10 cellular contexts compared by ENCODE assay signal in the genomic region with DNA sequence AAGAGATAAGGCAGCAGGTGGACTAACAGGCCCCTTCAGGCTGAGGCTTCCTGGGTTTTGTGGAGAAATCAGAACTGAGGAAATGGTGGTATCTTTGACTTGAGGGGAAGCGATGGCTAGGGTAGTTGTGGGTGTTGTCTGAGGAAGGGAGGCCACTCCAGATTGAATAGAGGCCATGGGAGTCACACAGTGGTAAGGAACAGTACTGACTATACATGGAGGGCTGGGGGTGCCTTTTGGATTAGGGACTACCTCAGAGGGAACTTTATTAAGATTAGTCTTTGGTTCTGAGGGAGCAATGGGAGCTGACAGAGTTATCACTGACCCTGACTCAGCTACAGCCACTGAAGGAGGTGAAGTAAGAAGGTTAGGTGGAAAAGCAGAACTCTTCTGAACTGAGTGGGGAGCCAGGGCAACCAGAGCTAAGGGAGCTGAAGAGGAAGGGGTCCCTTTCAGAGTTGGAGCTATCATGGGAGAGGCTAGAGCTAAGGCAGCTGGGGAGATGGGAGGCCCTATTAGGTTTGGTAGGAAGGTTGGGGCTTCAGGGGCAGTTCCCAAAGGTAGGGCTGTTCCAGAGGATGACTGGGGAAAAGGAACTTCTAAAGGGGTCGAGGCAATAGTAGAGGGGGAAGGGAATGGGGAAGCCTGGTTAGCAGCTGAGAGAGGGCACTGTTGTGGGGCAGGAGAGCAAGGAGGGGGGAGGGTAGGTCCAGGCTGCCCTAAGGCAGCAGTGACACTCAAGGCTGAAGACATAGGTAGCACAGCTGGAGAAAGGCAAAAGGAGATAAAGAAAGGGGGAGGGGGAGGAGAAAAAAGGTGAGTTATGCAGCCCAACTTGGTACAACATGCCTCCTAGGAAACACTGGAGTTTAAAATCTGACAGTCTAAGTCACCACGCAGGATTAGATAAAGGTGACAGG. TPM values are rescaled to one million over a fixed set of nuclear protein-coding genes. Genes with fewer than 3 reads are reported as not detected.
A peak's percentile ranks its signal among the peaks of the same experiment; 100 is the strongest.
DNase-seq lines count a peak whose midpoint lies in the region; ATAC-seq and TF ChIP-seq lines count a peak whose summit lies in the region.
"Had no signal": no experiment of that assay in that cellular context is flagged by ENCODE, and none has a peak within 500 bp of the region (broad histone marks: within the 10 kb centered on the region; RNA-seq: fewer than 3 reads in every experiment).

No MANE protein-coding gene starts in this region.

- peaks cover 24% of the 10 kb centered on the region for H3F3A ChIP-seq in smooth muscle cell (ENCODE audit: low read depth)

- ATAC-seq in Panc1 (no peak), HG02938 (IDR thresholded peaks at IDR 0.05; ENCODE audit: unreplicated experiment) (no peak), GM21786 (IDR thresholded peaks at IDR 0.05; ENCODE audit: unreplicated experiment) (no peak)

- no peak for TF ChIP-seq CTCF in Panc1 (IDR thresholded peaks at IDR 0.05)
- no peak for TF ChIP-seq CTCF in smooth muscle cell (IDR thresholded peaks at IDR 0.05; ENCODE audit: borderline replicate concordance, insufficient read depth, poor library complexity, severe bottlenecking)

- H3K27ac ChIP-seq in Panc1 (ENCODE audit: low read length), result peak overlapping the region; percentile 44
- peak overlapping the region; percentile 89 for H3K27ac ChIP-seq in smooth muscle cell (ENCODE audit: low read depth)

- H3K27me3 Mint-ChIP-seq in T-helper 1 cell treated with Interleukin-12 subunit alpha and Interleukin-12 subunit beta and Interleukin-4 antibody, amounts not matched to agents 30 μg/mL and 1 μg/mL, for 36 hours (ENCODE audit: low read depth), result no peaks in the 10 kb centered on the region

- H3K9me3 Mint-ChIP-seq in T-helper 1 cell treated with Interleukin-12 subunit alpha and Interleukin-12 subunit beta and Interleukin-4 antibody, amounts not matched to agents 30 μg/mL and 1 μg/mL, for 36 hours, result no peaks in the 10 kb centered on the region

- H3K36me3 Mint-ChIP-seq in T-helper 1 cell treated with Interleukin-12 subunit alpha and Interleukin-12 subunit beta and Interleukin-4 antibody, amounts not matched to agents 30 μg/mL and 1 μg/mL, for 36 hours (ENCODE audit: low read depth), result peaks cover 68% of the 10 kb centered on the region

- peaks cover 58% of the 10 kb centered on the region for H3K4me1 ChIP-seq in Panc1 (ENCODE audit: control insufficient read depth, insufficient read depth, low read length)
- peaks cover 47% of the 10 kb centered on the region for H3K4me1 ChIP-seq in smooth muscle cell (ENCODE audit: low read depth)

- no peaks in the 10 kb centered on the region for H3K9me3 ChIP-seq in Panc1 (ENCODE audit: control insufficient read depth, insufficient read depth, low read depth, low read length)
- H3K9me3 ChIP-seq in smooth muscle cell (replicated peaks; ENCODE audit: low read depth), result no peaks in the 10 kb centered on the region
- H3K9me3 ChIP-seq in MG63, result no peaks in the 10 kb centered on the region

- peak overlapping the region; percentile 67 for H3K27ac Mint-ChIP-seq in T-helper 1 cell treated with Interleukin-12 subunit alpha and Interleukin-12 subunit beta and Interleukin-4 antibody, amounts not matched to agents 30 μg/mL and 1 μg/mL, for 36 hours

- no peak overlapping the region; a peak in 1 of 4 replicates for H3K4me3 ChIP-seq in Panc1 (ENCODE audit: low read depth in 2 of 2, low read length in 2 of 2)
- H3K4me3 ChIP-seq in smooth muscle cell, result no peak overlapping the region
- no peak overlapping the region for H3K4me3 ChIP-seq in MG63

- CTCF ChIA-PET in Panc1 (lab: Charles Lee), result no interaction called here

- POLR2A ChIA-PET in Panc1 (lab: Charles Lee), result interaction anchor here (0.7 kb wide), 1 partner anchor 75 kb away, joined by 7 read pairs; the partner anchor contains the start of gene ATP5F1B

- no peak for TF ChIP-seq POLR2A in erythroblast (IDR thresholded peaks at IDR 0.05; ENCODE audit: low read length)

- intact Hi-C loops in Panc1 (cut with micrococcal nuclease; ENCODE audit: unreplicated experiment), result no loop called here

- 76% methylated on average over 3 of the region's 3 CpGs for WGBS in smooth muscle cell (ENCODE audit: low lambda C conversion rate)

- peaks cover 67% of the 10 kb centered on the region for H3K4me1 Mint-ChIP-seq in T-helper 1 cell treated with Interleukin-12 subunit alpha and Interleukin-12 subunit beta and Interleukin-4 antibody, amounts not matched to agents 30 μg/mL and 1 μg/mL, for 36 hours (ENCODE audit: low read depth)

- H3K79me2 ChIP-seq in smooth muscle cell (ENCODE audit: low read depth), result peaks cover 80% of the 10 kb centered on the region

- no TSS peak for BruUV-seq in Panc1 (replicated peaks; lab: Mats Ljungman, UMichigan)

- DNase-seq in T-helper 1 cell, result no peak
- no peak for DNase-seq in Panc1 (ENCODE audit: low read depth, low spot score)
- peak; percentile 32 to 40 for DNase-seq in erythroblast (lab: John Stamatoyannopoulos, UW)
- DNase-seq in smooth muscle cell (lab: John Stamatoyannopoulos, UW; ENCODE audit: unreplicated experiment), result no peak
- no peak for DNase-seq in MG63
- DNase-seq: ACHN, NCI-H1930 had no signal

- in situ Hi-C loops in Panc1 (cut with HindIII; ENCODE audit: low pct_unique_long_range_greater_than_20kb, low sequenced_read_pairs), result no loop called here

- H3K36me3 ChIP-seq in Panc1 (ENCODE audit: control insufficient read depth, insufficient read depth, low read length) (peaks cover 27% of the 10 kb centered on the region), smooth muscle cell (ENCODE audit: low read depth) (no peaks in the 10 kb centered on the region), MG63 (peaks cover 74% of the 10 kb centered on the region)

- peak overlapping the region; percentile 23 for H3K9ac ChIP-seq in smooth muscle cell (ENCODE audit: low read depth)

- H3K27me3 ChIP-seq in Panc1 (ENCODE audit: control insufficient read depth, insufficient read depth, low read length) (no peaks in the 10 kb centered on the region), smooth muscle cell (ENCODE audit: low read depth) (no peaks in the 10 kb centered on the region), MG63 (no peaks in the 10 kb centered on the region)

- peak overlapping the region; percentile 42 for H3K4me3 Mint-ChIP-seq in T-helper 1 cell treated with Interleukin-12 subunit alpha and Interleukin-12 subunit beta and Interleukin-4 antibody, amounts not matched to agents 30 μg/mL and 1 μg/mL, for 36 hours

- no peak overlapping the region for H2AFZ ChIP-seq in smooth muscle cell (ENCODE audit: low read depth)

- H4K20me1 ChIP-seq in smooth muscle cell (ENCODE audit: low read depth), result peaks cover 87% of the 10 kb centered on the region

- peak overlapping the region; percentile 95 for H3K4me2 ChIP-seq in smooth muscle cell

RNA-seq across cellular contexts. Expression of gene NACA, which starts 4.1 kb away (rescaled TPM):
- total RNA-seq in Panc1 (2021; ENCODE audit: unreplicated experiment), result 716 TPM
- 1,029 TPM for polyA plus RNA-seq in Panc1 (2012; ENCODE audit: insufficient read length)
- total RNA-seq in smooth muscle cell, result 906 and 1,062 TPM in 2 replicates
- 625 and 713 TPM in 2 replicates for polyA plus RNA-seq in smooth muscle cell
- 1,715 and 2,709 TPM in 2 replicates for total RNA-seq in MG63 (2014; rRNA removed; shearing (Covaris generic); ENCODE audit: low replicate concordance)

RNA-seq across cellular contexts. Expression of gene PRIM1, which starts 31.2 kb away (rescaled TPM):
- total RNA-seq in Panc1 (2021; ENCODE audit: unreplicated experiment) (25.0 TPM), smooth muscle cell (12.7 and 16.9 TPM in 2 replicates)
- 8.6 TPM for polyA plus RNA-seq in Panc1 (2012; ENCODE audit: insufficient read length)
- 3.6 and 7.0 TPM in 2 replicates for polyA plus RNA-seq in smooth muscle cell
- total RNA-seq in MG63 (2014; rRNA removed; shearing (Covaris generic); ENCODE audit: low replicate concordance), result 25.1 and 44.7 TPM in 2 replicates

RNA-seq across cellular contexts. Expression of gene PTGES3, which starts 32.9 kb away (rescaled TPM):
- 339 TPM for total RNA-seq in Panc1 (2021; ENCODE audit: unreplicated experiment)
- polyA plus RNA-seq in Panc1 (2012; ENCODE audit: insufficient read length), result 264 TPM
- 128 TPM in 2 replicates for total RNA-seq in smooth muscle cell
- polyA plus RNA-seq in smooth muscle cell, result 160 and 165 TPM in 2 replicates
- 52.8 and 98.9 TPM in 2 replicates for total RNA-seq in MG63 (2014; rRNA removed; shearing (Covaris generic); ENCODE audit: low replicate concordance)

RNA-seq across cellular contexts. Expression of gene HSD17B6, which starts 42.2 kb away (rescaled TPM):
- total RNA-seq in Panc1 (2021; ENCODE audit: unreplicated experiment) (1.7 TPM), smooth muscle cell (8.9 and 14.8 TPM in 2 replicates)
- 1.1 TPM for polyA plus RNA-seq in Panc1 (2012; ENCODE audit: insufficient read length)
- 12.9 and 14.1 TPM in 2 replicates for polyA plus RNA-seq in smooth muscle cell
- 0.44 and 3.0 TPM in 2 replicates for total RNA-seq in MG63 (2014; rRNA removed; shearing (Covaris generic); ENCODE audit: low replicate concordance)

Comparison
In these comparisons a context has a peak if more than half of its experiments do, and no peak if none do; other contexts are left out.
1. DNase-seq: peak in erythroblast (2 of 2); none in T-helper 1 cell (0 of 5), Panc1 (single experiment), smooth muscle cell (single experiment) and MG63 (single experiment).